In genomic region chr2:176187306-176188217, GRCh38 we compare ENCODE assay signal across 1 cellular context.
TF ChIP-seq lines count a peak whose summit lies in the region.

No MANE protein-coding gene starts in this region.

TF ChIP-seq in GM12878, 131 proteins besides CTCF, POLR2A, EP300 and RAD21:
- TF ChIP-seq PAX5 (IDR thresholded peaks at IDR 0.05; ENCODE audit: borderline replicate concordance, low read depth, low read length) (no peak), MAX (IDR thresholded peaks at IDR 0.05; ENCODE audit: low read depth, low read length) (no peak), ASH2L (IDR thresholded peaks at IDR 0.05; ENCODE audit: borderline replicate concordance, low read depth) (no peak), SREBF1 (IDR thresholded peaks at IDR 0.05; ENCODE audit: low read length) (no peak), USF1 (IDR thresholded peaks at IDR 0.05; ENCODE audit: borderline replicate concordance, extremely low read length, insufficient read depth, low read depth, low read length) (no peak), ZSCAN29 (IDR thresholded peaks at IDR 0.05) (no peak)
